23 cellular contexts compared by ENCODE assay signal in genomic region chr11:72001255-72001654, GRCh38. TPM values are rescaled to one million over a fixed set of nuclear protein-coding genes. Genes with fewer than 3 reads are reported as not detected.
DNase-seq lines count a peak whose midpoint lies in the region; ATAC-seq, FAIRE-seq and TF ChIP-seq lines count a peak whose summit lies in the region.
"Had no signal": no experiment of that assay in that cellular context is flagged by ENCODE, and none has a peak within 500 bp of the region (broad histone marks: within the 10 kb centered on the region; RNA-seq: fewer than 3 reads in every experiment).

No MANE protein-coding gene starts in this region.

- H3K27ac ChIP-seq in kidney (ENCODE audit: low read depth in 2 of 2, low read length in 2 of 2): no peak overlapping the region

- H3K27me3 Mint-ChIP-seq in activated T-helper 17 cell treated with anti-CD3 and anti-CD28 coated beads, Interleukin-2, amount 50 U/mL, for 72 hours: no peaks in the 10 kb centered on the region
- no peaks in the 10 kb centered on the region for H3K27me3 Mint-ChIP-seq in progenitor cell of endocrine pancreas
- H3K27me3 Mint-ChIP-seq: naive thymus-derived CD8-positive, alpha-beta T cell had no signal

- H3K4me3 ChIP-seq in kidney (ENCODE audit: low read length in 2 of 2): no peak overlapping the region
- H3K4me3 ChIP-seq: gastrocnemius medialis, HAP-1, smooth muscle cell had no signal

- no peaks in the 10 kb centered on the region for H3K9me3 Mint-ChIP-seq in activated T-helper 17 cell treated with anti-CD3 and anti-CD28 coated beads, Interleukin-2, amount 50 U/mL, for 72 hours
- H3K9me3 Mint-ChIP-seq in progenitor cell of endocrine pancreas (ENCODE audit: low read depth): no peaks in the 10 kb centered on the region
- H3K9me3 Mint-ChIP-seq: activated T-helper 2 cell treated with anti-CD3 and anti-CD28 coated beads, Interferon-gamma antibody, Interleukin-2, Interleukin-4, amounts not matched to agents 10 μg/mL and 5 μg/mL and 100 μg/mL, durations not matched to agents 14 hours and 24 hours and 36 hours; naive thymus-derived CD8-positive, alpha-beta T cell had no signal

- TF ChIP-seq POLR2A in GM18951 (IDR thresholded peaks at IDR 0.05; ENCODE audit: extremely low read depth, insufficient read depth, insufficient read length): peak; percentile 2

- no peak for TF ChIP-seq CTCF in kidney (IDR thresholded peaks at IDR 0.05; ENCODE audit: borderline replicate concordance, extremely low read depth, insufficient read depth)
- no peak for TF ChIP-seq CTCF in progenitor cell of endocrine pancreas (IDR thresholded peaks at IDR 0.05; ENCODE audit: unreplicated experiment)

- H3K27ac Mint-ChIP-seq in activated T-helper 17 cell treated with anti-CD3 and anti-CD28 coated beads, Interleukin-2, amount 50 U/mL, for 72 hours: peak overlapping the region; percentile 77
- peak overlapping the region; percentile 25 for H3K27ac Mint-ChIP-seq in progenitor cell of endocrine pancreas

- FAIRE-seq in kidney (lab: Jason Lieb, UNC): no peak
- FAIRE-seq: urothelium cell line had no signal

- no peak overlapping the region for H3K4me3 Mint-ChIP-seq in activated T-helper 17 cell treated with anti-CD3 and anti-CD28 coated beads, Interleukin-2, amount 50 U/mL, for 72 hours
- no peak overlapping the region for H3K4me3 Mint-ChIP-seq in progenitor cell of endocrine pancreas (ENCODE audit: low read depth)

- peaks cover 35% of the 10 kb centered on the region in 2 donors for H3K36me3 ChIP-seq in kidney (ENCODE audit: control insufficient read depth in 1 of 2, insufficient read depth in 2 of 2, low read length in 2 of 2)

- peaks cover 15% of the 10 kb centered on the region for H3K4me1 Mint-ChIP-seq in activated T-helper 17 cell treated with anti-CD3 and anti-CD28 coated beads, Interleukin-2, amount 50 U/mL, for 72 hours
- H3K4me1 Mint-ChIP-seq in progenitor cell of endocrine pancreas (ENCODE audit: low read depth): no peaks in the 10 kb centered on the region

- no peaks in the 10 kb centered on the region for H3K9me3 ChIP-seq in kidney (ENCODE audit: control insufficient read depth in 1 of 2, low read length in 2 of 2)
- H3K9me3 ChIP-seq: Caco-2, gastrocnemius medialis, HAP-1 had no signal

- in situ Hi-C loops in GM18951 (cut with MboI; ENCODE audit: low sequenced_read_pairs, unreplicated experiment): no loop called here

- peaks cover 60% of the 10 kb centered on the region for H3K36me3 Mint-ChIP-seq in activated T-helper 17 cell treated with anti-CD3 and anti-CD28 coated beads, Interleukin-2, amount 50 U/mL, for 72 hours (ENCODE audit: low read depth)
- peaks cover 3% of the 10 kb centered on the region for H3K36me3 Mint-ChIP-seq in progenitor cell of endocrine pancreas (ENCODE audit: insufficient read depth)

- H3K9ac ChIP-seq in kidney (ENCODE audit: low read length in 2 of 2): no peak overlapping the region

- DNase-seq in kidney: peak; percentile 67
- no peak for DNase-seq in progenitor cell of endocrine pancreas (ENCODE audit: low spot score, unreplicated experiment)
- no peak for DNase-seq in HK-2 (ENCODE audit: unreplicated experiment)
- no peak for DNase-seq in SHP77 (lab: John Stamatoyannopoulos, UW)
- DNase-seq: activated CD4-positive, alpha-beta T cell treated with anti-CD3 and anti-CD28 coated beads for 1 hour; AML-193; Caco-2; DND-41; gastrocnemius medialis; mesendoderm; naive thymus-derived CD8-positive, alpha-beta T cell; NCI-H1436; NCI-H526; stimulated activated CD4-positive, alpha-beta T cell treated with anti-CD3 and anti-CD28 coated beads, Interleukin-4, amount 100 ng/mL, for 1 hour had no signal

- ATAC-seq in activated T-helper 17 cell treated with anti-CD3 and anti-CD28 coated beads, Interleukin-2, amount 50 U/mL, for 72 hours (replicated peaks): no peak
- no peak for ATAC-seq in HG03039 (IDR thresholded peaks at IDR 0.05; ENCODE audit: unreplicated experiment)
- ATAC-seq in HG03097 (IDR thresholded peaks at IDR 0.05; ENCODE audit: low FRiP score, unreplicated experiment): no peak
- ATAC-seq: esophagus mucosa; gastrocnemius medialis; naive thymus-derived CD8-positive, alpha-beta T cell had no signal

- peaks cover 12 to 20% of the 10 kb centered on the region in 2 donors for H3K4me1 ChIP-seq in kidney (ENCODE audit: control insufficient read depth in 1 of 2, insufficient read depth in 1 of 2, low read depth in 1 of 2, low read length in 2 of 2)
- H3K4me1 ChIP-seq: Caco-2, HAP-1 had no signal

- intact Hi-C loops in kidney (cut with DNase I): no loop called here

RNA-seq across cellular contexts. Expression of gene IL18BP, which starts 2.5 kb away (rescaled TPM):
- 10 to 100 TPM; 18.4 to 21.9 TPM for total RNA-seq in activated T-helper 17 cell treated with anti-CD3 and anti-CD28 coated beads, Interleukin-2, amount 50 U/mL, for 72 hours
- total RNA-seq in kidney (19.5 TPM), progenitor cell of endocrine pancreas (19.8 and 20.1 TPM in 2 replicates)
- polyA plus RNA-seq in kidney (ENCODE audit: insufficient read depth, low read depth, low replicate concordance): 21.1 TPM
